9 cellular contexts compared by ENCODE assay signal in the genomic region with DNA sequence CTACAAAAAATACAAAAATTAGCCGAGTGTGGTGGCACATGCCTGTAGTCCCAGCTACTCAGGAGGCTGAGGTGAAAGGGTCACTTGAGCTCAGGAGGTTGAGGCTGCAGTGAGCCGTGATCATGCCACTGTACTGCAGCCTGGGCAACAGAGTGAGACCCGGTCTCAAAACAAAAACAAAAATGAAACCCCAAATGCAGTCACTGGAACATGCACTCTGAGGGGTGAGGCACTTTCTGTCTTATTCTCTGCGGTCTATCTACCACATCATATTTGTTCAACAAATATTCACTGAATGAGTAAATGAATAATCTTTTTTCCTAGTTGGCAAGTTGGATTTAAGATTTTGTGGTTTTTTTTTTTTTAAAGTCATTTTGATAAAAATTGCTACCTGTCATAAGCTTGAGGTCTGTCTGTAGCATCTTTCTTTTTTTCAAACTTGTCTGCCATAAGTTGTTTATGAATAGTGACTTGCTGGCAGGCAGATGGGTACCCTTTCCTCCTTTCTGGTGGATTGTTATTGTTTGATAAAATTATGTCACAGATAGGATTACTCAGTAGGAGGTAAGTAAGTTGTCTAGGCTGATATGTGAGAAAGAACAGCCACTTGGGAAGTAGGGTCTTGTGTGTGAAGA.
DNase-seq lines count a peak whose midpoint lies in the region; ATAC-seq lines count a peak whose summit lies in the region.
"Had no signal": no experiment of that assay in that cellular context is flagged by ENCODE, and none has a peak within 500 bp of the region (broad histone marks: within the 10 kb centered on the region; RNA-seq: fewer than 3 reads in every experiment).

No MANE protein-coding gene starts in this region.

- peak; percentile 61 for ATAC-seq in GM18520 (IDR thresholded peaks at IDR 0.05; ENCODE audit: unreplicated experiment)
- ATAC-seq in GM21619 (IDR thresholded peaks at IDR 0.05; ENCODE audit: unreplicated experiment) = peak; percentile 84
- ATAC-seq in HG03565 (IDR thresholded peaks at IDR 0.05; ENCODE audit: unreplicated experiment) = peak; percentile 77

- DNase-seq in fibroblast of peridontal ligament (ENCODE audit: extremely low read depth) = peak; percentile 48
- DNase-seq in RPMI8226 = no peak
- DNase-seq in cortex of kidney (lab: John Stamatoyannopoulos, UW) = no peak
- no peak for DNase-seq in DMS 273 (lab: John Stamatoyannopoulos, UW; ENCODE audit: unreplicated experiment)
- no peak for DNase-seq in cerebellar nuclear complex (lab: John Stamatoyannopoulos, UW)
- DNase-seq: GOT3 had no signal
